36 cellular contexts compared by ENCODE assay signal in genomic region chr2:155722290-155722689, GRCh38.
"Had no signal": no experiment of that assay in that cellular context is flagged by ENCODE, and none has a peak within 500 bp of the region (broad histone marks: within the 10 kb centered on the region; RNA-seq: fewer than 3 reads in every experiment).

No MANE protein-coding gene starts in this region.

- H3K4me3 ChIP-seq: adrenal gland, body of pancreas, breast epithelium, cardiac muscle cell had no signal

- H3K9me3 ChIP-seq: adrenal gland, body of pancreas, breast epithelium had no signal

- H3K27ac ChIP-seq: adrenal gland, body of pancreas, brain microvascular endothelial cell, breast epithelium, cardiac muscle cell, VCaP had no signal

- H3K4me1 ChIP-seq: adrenal gland, body of pancreas, breast epithelium had no signal

- ATAC-seq: activated CD8-positive, alpha-beta T cell treated with anti-CD3 and anti-CD28 coated beads for 36 hours; activated naive CD4-positive, alpha-beta T cell treated with anti-CD3 and anti-CD28 coated beads, Interleukin-2, amount 50 U/mL, for 72 hours; activated T-cell treated with anti-CD3 and anti-CD28 coated beads, Interleukin-2, amount 50 U/mL, for 4 hours; activated T-cell treated with anti-CD3 and anti-CD28 coated beads, Interleukin-2, amount 50 U/mL, for 72 hours; activated T-helper 17 cell treated with anti-CD3 and anti-CD28 coated beads, Interleukin-2, amount 50 U/mL, for 72 hours; body of pancreas had no signal

- H3K27me3 ChIP-seq: body of pancreas, brain microvascular endothelial cell, breast epithelium, cardiac muscle cell had no signal

- DNase-seq: activated B cell treated with CpG ODN at 0.5 μM for 24 hours; activated CD4-positive, alpha-beta memory T cell treated with anti-CD3 and anti-CD28 coated beads for 36 hours; activated CD4-positive, alpha-beta T cell treated with anti-CD3 and anti-CD28 coated beads for 4 hours; activated CD4-positive, alpha-beta T cell treated with anti-CD3 and anti-CD28 coated beads, Interleukin-2, amount 10 ng/mL, durations not matched to agents 24 days and 14 days; activated CD4-positive, alpha-beta T cell treated with anti-CD3 and anti-CD28 coated beads, Interleukin-2, amount 50 U/mL, for 1 hour; activated CD4-positive, alpha-beta T cell treated with anti-CD3 and anti-CD28 coated beads, Interleukin-2, amount 50 U/mL, for 4 hours; activated CD4-positive, CD25-positive, alpha-beta regulatory T cell treated with anti-CD3 and anti-CD28 coated beads, Interleukin-2, amount 50 U/mL, for 72 hours; activated CD8-positive, alpha-beta memory T cell treated with anti-CD3 and anti-CD28 coated beads, Interleukin-2, amount 50 U/mL, for 4 hours; activated CD8-positive, alpha-beta T cell treated with anti-CD3 and anti-CD28 coated beads for 36 hours; activated effector memory CD4-positive, alpha-beta T cell treated with anti-CD3 and anti-CD28 coated beads, Interleukin-2, amount 50 U/mL, for 16 hours; activated gamma-delta T cell treated with Interleukin-2 at 50 U/mL for 16 hours; activated naive CD4-positive, alpha-beta T cell; activated naive CD4-positive, alpha-beta T cell treated with anti-CD3 and anti-CD28 coated beads for 36 hours; activated naive CD4-positive, alpha-beta T cell treated with anti-CD3 and anti-CD28 coated beads, Interleukin-2, amount 50 U/mL, for 16 hours; activated naive CD8-positive, alpha-beta T cell treated with anti-CD3 and anti-CD28 coated beads for 36 hours; activated T-cell treated with anti-CD3 and anti-CD28 coated beads for 4 hours; activated T-cell treated with anti-CD3 and anti-CD28 coated beads, Interleukin-2, amount 50 U/mL, for 1 hour; activated T-cell treated with anti-CD3 and anti-CD28 coated beads, Interleukin-2, amount 50 U/mL, for 4 hours; activated T-cell treated with anti-CD3 and anti-CD28 coated beads, Interleukin-2, amount 50 U/mL, for 72 hours; adrenal gland; amniotic stem cell; aorta; body of pancreas; brain microvascular endothelial cell; caudate nucleus; cerebellar nuclear complex; T-helper 1 cell; T-helper 2 cell; T-helper 9 cell had no signal

- FAIRE-seq: astrocyte, TTC549 had no signal

- H3K36me3 ChIP-seq: adrenal gland, brain microvascular endothelial cell, breast epithelium, cardiac muscle cell had no signal
